Comparison of ENCODE assay signal across 8 cellular contexts in genomic region chr10:17003151-17003550, GRCh38.
A peak's percentile ranks its signal among the peaks of the same experiment; 100 is the strongest.
DNase-seq lines count a peak whose midpoint lies in the region; ATAC-seq, FAIRE-seq and TF ChIP-seq lines count a peak whose summit lies in the region.

No MANE protein-coding gene starts in this region.

- no peak overlapping the region for H3K27ac ChIP-seq in BLaER1
- H3K27ac ChIP-seq in astrocyte (ENCODE audit: low read depth, low read length) = peak overlapping the region; percentile 92
- peak overlapping the region; percentile 76 to 98 (median 86) for H3K27ac ChIP-seq in tibial nerve

- no peaks in the 10 kb centered on the region for H3K27me3 Mint-ChIP-seq in astrocyte (ENCODE audit: low read depth, unreplicated experiment)
- no peaks in the 10 kb centered on the region for H3K27me3 Mint-ChIP-seq in nephron (ENCODE audit: low read depth)

- H3K27ac Mint-ChIP-seq in astrocyte (ENCODE audit: unreplicated experiment) (peak overlapping the region; percentile 100), nephron (peak overlapping the region in 2 of 3 experiments; percentile 62 to 66)

- H3K4me3 ChIP-seq in BLaER1 = no peak overlapping the region
- no peak overlapping the region for H3K4me3 ChIP-seq in astrocyte (ENCODE audit: insufficient read depth, low read depth, low read length)
- H3K4me3 ChIP-seq in tibial nerve = no peak overlapping the region

- H3K36me3 Mint-ChIP-seq in astrocyte (ENCODE audit: low read depth, unreplicated experiment) (peaks cover 4% of the 10 kb centered on the region), nephron (ENCODE audit: low read depth) (no peaks in the 10 kb centered on the region)

- peak overlapping the region; percentile 37 for H3K4me2 ChIP-seq in BLaER1
- peak overlapping the region; percentile 61 for H3K4me2 ChIP-seq in astrocyte (ENCODE audit: low read length)

- no peak for TF ChIP-seq EP300 in tibial nerve (IDR thresholded peaks at IDR 0.05)

- no peak for ATAC-seq in HG02970 (IDR thresholded peaks at IDR 0.05; ENCODE audit: low FRiP score, unreplicated experiment)
- no peak for ATAC-seq in GM18517 (IDR thresholded peaks at IDR 0.05; ENCODE audit: unreplicated experiment)

- peak; percentile 26 for DNase-seq in T follicular helper cell (ENCODE audit: low read depth)
- DNase-seq in astrocyte (ENCODE audit: low read depth) = peak; percentile 98
- no peak for DNase-seq in tibial nerve (ENCODE audit: low spot score in 2 of 2)
- no peak for DNase-seq in NCI-H2171 treated with DMSO at 0.1 percent for 48 hours (lab: John Stamatoyannopoulos, UW)

- peaks cover 19% of the 10 kb centered on the region; the same call in 1 of the 2 replicates for H3K9me3 ChIP-seq in BLaER1
- H3K9me3 ChIP-seq in astrocyte (ENCODE audit: insufficient read depth, low read depth, low read length) = no peaks in the 10 kb centered on the region
- no peaks in the 10 kb centered on the region for H3K9me3 ChIP-seq in tibial nerve

- WGBS in tibial nerve, 2 donors = 34 to 43% methylated on average over 7 of the region's 7 CpGs

- peak; percentile 98 for FAIRE-seq in astrocyte (lab: Jason Lieb, UNC)

- H3K4me1 Mint-ChIP-seq in astrocyte (ENCODE audit: low read depth, unreplicated experiment) (peaks cover 65% of the 10 kb centered on the region), nephron (peaks cover 42% of the 10 kb centered on the region)

- TF ChIP-seq POLR2A in tibial nerve (IDR thresholded peaks at IDR 0.05) = no peak

- no peak overlapping the region for H3K9ac ChIP-seq in BLaER1
- peak overlapping the region; percentile 80 for H3K9ac ChIP-seq in astrocyte (ENCODE audit: low read length)

- H3K79me2 ChIP-seq in astrocyte (ENCODE audit: insufficient read depth, low read length) = no peaks in the 10 kb centered on the region

- H3K9me3 Mint-ChIP-seq in astrocyte (ENCODE audit: unreplicated experiment) (peaks cover 14% of the 10 kb centered on the region), nephron (peaks cover 3% of the 10 kb centered on the region)

- H3K4me1 ChIP-seq in BLaER1 = peaks cover 27% of the 10 kb centered on the region
- peaks cover 59% of the 10 kb centered on the region for H3K4me1 ChIP-seq in astrocyte (ENCODE audit: insufficient read depth, low read length)
- H3K4me1 ChIP-seq in tibial nerve = peaks cover 0 to 88% (median 47%) of the 10 kb centered on the region in 4 donors

- H4K20me1 ChIP-seq in BLaER1 (no peaks in the 10 kb centered on the region), astrocyte (ENCODE audit: insufficient read depth, low read length) (no peaks in the 10 kb centered on the region)

- H3K4me3 Mint-ChIP-seq in astrocyte (ENCODE audit: unreplicated experiment) (peak overlapping the region; percentile 47), nephron (no peak overlapping the region)

- no peaks in the 10 kb centered on the region for H3K36me3 ChIP-seq in BLaER1
- no peaks in the 10 kb centered on the region for H3K36me3 ChIP-seq in astrocyte (ENCODE audit: insufficient read depth, low read length)
- H3K36me3 ChIP-seq in tibial nerve = no peaks in the 10 kb centered on the region

- H2AFZ ChIP-seq in astrocyte (ENCODE audit: low read depth, low read length) = no peak overlapping the region

- no peak for TF ChIP-seq CTCF in astrocyte (IDR thresholded peaks at IDR 0.05; ENCODE audit: insufficient read depth, low read depth, low read length)
- TF ChIP-seq CTCF in nephron (IDR thresholded peaks at IDR 0.05; ENCODE audit: unreplicated experiment in 3 of 3) = no peak
- no peak for TF ChIP-seq CTCF in tibial nerve (IDR thresholded peaks at IDR 0.05)

- H3K27me3 ChIP-seq in BLaER1 = no peaks in the 10 kb centered on the region
- no peaks in the 10 kb centered on the region for H3K27me3 ChIP-seq in astrocyte (ENCODE audit: insufficient read depth, low read length)
- no peaks in the 10 kb centered on the region for H3K27me3 ChIP-seq in tibial nerve

Comparison
In these comparisons a context has a peak if more than half of its experiments do, and no peak if none do; other contexts are left out.
1. DNase-seq: peak in T follicular helper cell (single experiment) and astrocyte (single experiment); none in tibial nerve (0 of 2) and NCI-H2171 treated with DMSO at 0.1 percent for 48 hours (single experiment).